In genomic region chr11:78857688-78858087, GRCh38 we compare ENCODE assay signal across 20 cellular contexts.
DNase-seq lines count a peak whose midpoint lies in the region; ATAC-seq and TF ChIP-seq lines count a peak whose summit lies in the region.
"Had no signal": no experiment of that assay in that cellular context is flagged by ENCODE, and none has a peak within 500 bp of the region (broad histone marks: within the 10 kb centered on the region; RNA-seq: fewer than 3 reads in every experiment).

No MANE protein-coding gene starts in this region.

- WGBS in mesodermal cell (ENCODE audit: insufficient coverage in 2 of 2), 2 experiments, result no CpG with 5 or more reads among the region's 2 CpGs

- H3K9me3 ChIP-seq in mesodermal cell (ENCODE audit: control insufficient read depth, low read length), result no peaks in the 10 kb centered on the region
- H3K9me3 ChIP-seq: BE2C had no signal

- in situ Hi-C loops in astrocyte of the spinal cord (cut with HindIII; ENCODE audit: low sequenced_read_pairs), result no loop called here

- H3K4me3 ChIP-seq in astrocyte of the spinal cord (ENCODE audit: low read depth, low read length) (no peak overlapping the region), mesodermal cell (ENCODE audit: extremely low read depth, insufficient read depth, low read length, poor library complexity, severe bottlenecking) (no peak overlapping the region)
- H3K4me3 ChIP-seq: PC-9 had no signal

- H3K36me3 ChIP-seq in mesodermal cell (ENCODE audit: control insufficient read depth, insufficient read depth, low read length), result peaks cover 8% of the 10 kb centered on the region

- DNase-seq in RPMI7951 (ENCODE audit: low read depth), result peak; percentile 64
- DNase-seq in astrocyte of the spinal cord (ENCODE audit: low read depth, low spot score), result peak; percentile 13
- DNase-seq in NCI-H345 treated with DMSO at 0.1 percent for 48 hours (lab: John Stamatoyannopoulos, UW; ENCODE audit: unreplicated experiment), result no peak
- DNase-seq in inferior parietal cortex (ENCODE audit: extremely low spot score), result no peak
- DNase-seq: BE2C; CD4-positive, alpha-beta memory T cell; DMS79 treated with DMSO at 0.1 percent for 48 hours; GF-D8; Karpas-422; MM.1S; NCI-H1105; NCI-H1694 treated with DMSO at 0.1 percent for 48 hours; NCI-H446 treated with DMSO at 0.1 percent for 48 hours; NCI-H748 treated with DMSO at 0.1 percent for 48 hours; PC-9 had no signal

- peaks cover 3% of the 10 kb centered on the region for H3K4me1 ChIP-seq in mesodermal cell (ENCODE audit: control insufficient read depth, insufficient read depth, low read length, poor library complexity, severe bottlenecking)

- peak overlapping the region; percentile 45 for H3K27ac ChIP-seq in mesodermal cell (ENCODE audit: low read depth, low read length, severe bottlenecking)
- H3K27ac ChIP-seq: PC-9 had no signal

- ATAC-seq in GM18867 (IDR thresholded peaks at IDR 0.05; ENCODE audit: unreplicated experiment) (no peak), HG02852 (IDR thresholded peaks at IDR 0.05; ENCODE audit: unreplicated experiment) (no peak)
- ATAC-seq: HepG2, Right ventricle myocardium inferior had no signal

- no peak for TF ChIP-seq CTCF in astrocyte of the spinal cord (IDR thresholded peaks at IDR 0.05; ENCODE audit: low read depth, low read length)

Comparison
In these comparisons a context has a peak if more than half of its experiments do, and no peak if none do; other contexts are left out.
1. DNase-seq: peak in RPMI7951 (single experiment) and astrocyte of the spinal cord (single experiment); none in NCI-H345 treated with DMSO at 0.1 percent for 48 hours (single experiment) and inferior parietal cortex (single experiment).